In genomic region chr3:122271246-122271898, GRCh38 we compare ENCODE assay signal across 17 cellular contexts. TPM values are rescaled to one million over a fixed set of nuclear protein-coding genes. Genes with fewer than 3 reads are reported as not detected.
DNase-seq lines count a peak whose midpoint lies in the region; ATAC-seq and TF ChIP-seq lines count a peak whose summit lies in the region.
"Had no signal": no experiment of that assay in that cellular context is flagged by ENCODE, and none has a peak within 500 bp of the region (broad histone marks: within the 10 kb centered on the region; RNA-seq: fewer than 3 reads in every experiment).

No MANE protein-coding gene starts in this region.

- H3K4me3 ChIP-seq in right atrium auricular region = no peak overlapping the region

- no peaks in the 10 kb centered on the region for H3K4me1 ChIP-seq in right atrium auricular region

- H3K27me3 ChIP-seq in right atrium auricular region = no peaks in the 10 kb centered on the region

- peak; percentile 68 for ATAC-seq in activated T-helper 17 cell treated with anti-CD3 and anti-CD28 coated beads, Interleukin-2, amount 50 U/mL, for 72 hours (replicated peaks)
- ATAC-seq in stimulated activated naive CD8-positive, alpha-beta T cell treated with anti-CD3 and anti-CD28 coated beads, Interleukin-15, amount 100 ng/mL, for 72 hours = peak; percentile 95
- no peak for ATAC-seq in GM18907 (IDR thresholded peaks at IDR 0.05; ENCODE audit: unreplicated experiment)
- ATAC-seq: left cardiac atrium, Panc1 had no signal

- H3K36me3 Mint-ChIP-seq in activated naive CD8-positive, alpha-beta T cell = no peaks in the 10 kb centered on the region
- no peaks in the 10 kb centered on the region for H3K36me3 Mint-ChIP-seq in activated naive CD8-positive, alpha-beta T cell treated with anti-CD3 and anti-CD28 coated beads for 36 hours
- H3K36me3 Mint-ChIP-seq in activated T-helper 17 cell treated with anti-CD3 and anti-CD28 coated beads, Interleukin-2, amount 50 U/mL, for 72 hours (ENCODE audit: low read depth) = no peaks in the 10 kb centered on the region
- H3K36me3 Mint-ChIP-seq: type B pancreatic cell had no signal

- no peaks in the 10 kb centered on the region for H3K9me3 Mint-ChIP-seq in activated naive CD8-positive, alpha-beta T cell (ENCODE audit: low read depth)
- peaks cover 4% of the 10 kb centered on the region for H3K9me3 Mint-ChIP-seq in activated naive CD8-positive, alpha-beta T cell treated with anti-CD3 and anti-CD28 coated beads for 36 hours
- H3K9me3 Mint-ChIP-seq in activated T-helper 17 cell treated with anti-CD3 and anti-CD28 coated beads, Interleukin-2, amount 50 U/mL, for 72 hours = no peaks in the 10 kb centered on the region
- H3K9me3 Mint-ChIP-seq in stimulated activated naive CD8-positive, alpha-beta T cell treated with anti-CD3 and anti-CD28 coated beads, Interleukin-15, amount 100 ng/mL, for 72 hours = peaks cover 5 to 6% of the 10 kb centered on the region in 2 donors
- H3K9me3 Mint-ChIP-seq: activated CD4-positive, alpha-beta memory T cell treated with anti-CD3 and anti-CD28 coated beads, Interleukin-2, amount 10 ng/mL, durations not matched to agents 7 days and 5 days had no signal

- peaks cover 33% of the 10 kb centered on the region for H3K4me1 Mint-ChIP-seq in activated naive CD8-positive, alpha-beta T cell (ENCODE audit: low read depth)
- H3K4me1 Mint-ChIP-seq in activated naive CD8-positive, alpha-beta T cell treated with anti-CD3 and anti-CD28 coated beads for 36 hours = peaks cover 29% of the 10 kb centered on the region
- peaks cover 26% of the 10 kb centered on the region for H3K4me1 Mint-ChIP-seq in activated T-helper 17 cell treated with anti-CD3 and anti-CD28 coated beads, Interleukin-2, amount 50 U/mL, for 72 hours
- H3K4me1 Mint-ChIP-seq in stimulated activated naive CD8-positive, alpha-beta T cell treated with anti-CD3 and anti-CD28 coated beads, Interleukin-15, amount 100 ng/mL, for 72 hours = peaks cover 59% of the 10 kb centered on the region

- DNase-seq in activated naive CD8-positive, alpha-beta T cell treated with anti-CD3 and anti-CD28 coated beads for 36 hours = no peak
- DNase-seq in NOMO-1 (lab: John Stamatoyannopoulos, UW; ENCODE audit: unreplicated experiment in 2 of 2) = peak; percentile 56 to 91
- DNase-seq in stimulated activated naive CD8-positive, alpha-beta T cell treated with anti-CD3 and anti-CD28 coated beads, Interleukin-15, amount 100 ng/mL, for 72 hours = peak in 1 of 2 donors; percentile 29
- DNase-seq in right atrium auricular region (ENCODE audit: low spot score) = no peak
- no peak for DNase-seq in DMS153 treated with DMSO at 0.1 percent for 48 hours (lab: John Stamatoyannopoulos, UW; ENCODE audit: unreplicated experiment)
- DNase-seq: activated CD4-positive, alpha-beta memory T cell treated with anti-CD3 and anti-CD28 coated beads, Interleukin-2, amount 10 ng/mL, durations not matched to agents 7 days and 5 days; left cardiac atrium; NCI-H446 treated with DMSO at 0.1 percent for 48 hours; stimulated activated CD8-positive, alpha-beta memory T cell treated with anti-CD3 and anti-CD28 coated beads, Interleukin-4, amount 100 ng/mL, for 48 hours had no signal

- H3K9me3 ChIP-seq in right atrium auricular region = no peaks in the 10 kb centered on the region

- H3K4me3 Mint-ChIP-seq in activated naive CD8-positive, alpha-beta T cell = peak overlapping the region; percentile 1
- H3K4me3 Mint-ChIP-seq in activated naive CD8-positive, alpha-beta T cell treated with anti-CD3 and anti-CD28 coated beads for 36 hours = no peak overlapping the region
- peak overlapping the region; percentile 9 for H3K4me3 Mint-ChIP-seq in activated T-helper 17 cell treated with anti-CD3 and anti-CD28 coated beads, Interleukin-2, amount 50 U/mL, for 72 hours
- peak overlapping the region in 1 of 2 donors; percentile 58 for H3K4me3 Mint-ChIP-seq in stimulated activated naive CD8-positive, alpha-beta T cell treated with anti-CD3 and anti-CD28 coated beads, Interleukin-15, amount 100 ng/mL, for 72 hours
- H3K4me3 Mint-ChIP-seq: activated CD4-positive, alpha-beta memory T cell treated with anti-CD3 and anti-CD28 coated beads, Interleukin-2, amount 10 ng/mL, durations not matched to agents 7 days and 5 days; type B pancreatic cell had no signal

- no peak for TF ChIP-seq CTCF in right atrium auricular region (IDR thresholded peaks at IDR 0.05)

- no peak overlapping the region for H3K27ac Mint-ChIP-seq in activated naive CD8-positive, alpha-beta T cell
- H3K27ac Mint-ChIP-seq in activated naive CD8-positive, alpha-beta T cell treated with anti-CD3 and anti-CD28 coated beads for 36 hours = no peak overlapping the region
- H3K27ac Mint-ChIP-seq in activated T-helper 17 cell treated with anti-CD3 and anti-CD28 coated beads, Interleukin-2, amount 50 U/mL, for 72 hours = peak overlapping the region; percentile 46
- peak overlapping the region in 1 of 2 donors; percentile 22 for H3K27ac Mint-ChIP-seq in stimulated activated naive CD8-positive, alpha-beta T cell treated with anti-CD3 and anti-CD28 coated beads, Interleukin-15, amount 100 ng/mL, for 72 hours
- H3K27ac Mint-ChIP-seq: activated CD4-positive, alpha-beta memory T cell treated with anti-CD3 and anti-CD28 coated beads, Interleukin-2, amount 10 ng/mL, durations not matched to agents 7 days and 5 days; type B pancreatic cell had no signal

- H3K27ac ChIP-seq in right atrium auricular region = no peak overlapping the region
- H3K27ac ChIP-seq: epithelial cell of prostate had no signal

- no peaks in the 10 kb centered on the region for H3K36me3 ChIP-seq in right atrium auricular region

- no peaks in the 10 kb centered on the region for H3K27me3 Mint-ChIP-seq in activated naive CD8-positive, alpha-beta T cell
- H3K27me3 Mint-ChIP-seq in activated naive CD8-positive, alpha-beta T cell treated with anti-CD3 and anti-CD28 coated beads for 36 hours = no peaks in the 10 kb centered on the region
- no peaks in the 10 kb centered on the region for H3K27me3 Mint-ChIP-seq in activated T-helper 17 cell treated with anti-CD3 and anti-CD28 coated beads, Interleukin-2, amount 50 U/mL, for 72 hours
- no peaks in the 10 kb centered on the region for H3K27me3 Mint-ChIP-seq in stimulated activated naive CD8-positive, alpha-beta T cell treated with anti-CD3 and anti-CD28 coated beads, Interleukin-15, amount 100 ng/mL, for 72 hours
- H3K27me3 Mint-ChIP-seq: activated CD4-positive, alpha-beta memory T cell treated with anti-CD3 and anti-CD28 coated beads, Interleukin-2, amount 10 ng/mL, durations not matched to agents 7 days and 5 days had no signal

RNA-seq across cellular contexts. Expression of gene CSTA, which starts 53.7 kb away (rescaled TPM):
- not detected for total RNA-seq in activated naive CD8-positive, alpha-beta T cell treated with anti-CD3 and anti-CD28 coated beads for 36 hours
- not detected for total RNA-seq in activated T-helper 17 cell treated with anti-CD3 and anti-CD28 coated beads, Interleukin-2, amount 50 U/mL, for 72 hours
- total RNA-seq in right atrium auricular region = 1 to 10 TPM; 1.1 to 2.6 TPM
- total RNA-seq: activated CD4-positive, alpha-beta memory T cell treated with anti-CD3 and anti-CD28 coated beads, Interleukin-2, amount 10 ng/mL, durations not matched to agents 7 days and 5 days; renal cortical epithelial cell; T-helper 2 cell treated with Interferon-gamma antibody and Interleukin-4, amounts not matched to agents 100 ng/mL and 5 ng/mL, for 36 hours had no signal

Comparison
In these comparisons a context has a peak if more than half of its experiments do, and no peak if none do; other contexts are left out.
1. DNase-seq: peak in NOMO-1 (2 of 2); none in activated naive CD8-positive, alpha-beta T cell treated with anti-CD3 and anti-CD28 coated beads for 36 hours (single experiment), right atrium auricular region (single experiment) and DMS153 treated with DMSO at 0.1 percent for 48 hours (single experiment).